ENCODE assay signal across 18 cellular contexts in genomic region chr4:41455215-41455614, GRCh38.
A peak's percentile ranks its signal among the peaks of the same experiment; 100 is the strongest.
DNase-seq lines count a peak whose midpoint lies in the region; ATAC-seq and TF ChIP-seq lines count a peak whose summit lies in the region.
"Had no signal": no experiment of that assay in that cellular context is flagged by ENCODE, and none has a peak within 500 bp of the region (broad histone marks: within the 10 kb centered on the region; RNA-seq: fewer than 3 reads in every experiment).

No MANE protein-coding gene starts in this region.

- DNase-seq in NCI-H1417 (lab: John Stamatoyannopoulos, UW): peak; percentile 53 to 85 (median 57)
- DNase-seq in NCI-H1417 treated with DMSO at 0.1 percent for 48 hours (lab: John Stamatoyannopoulos, UW): no peak
- peak; percentile 38 for DNase-seq in NCI-H1092 (lab: John Stamatoyannopoulos, UW)
- DNase-seq in WTC11 (ENCODE audit: low spot score): no peak
- DNase-seq in neural progenitor cell (ENCODE audit: low spot score): peak; percentile 62
- DNase-seq in NCI-H1694 (lab: John Stamatoyannopoulos, UW): no peak
- no peak for DNase-seq in sciatic nerve (ENCODE audit: low spot score)
- no peak for DNase-seq in EL
- DNase-seq: activated gamma-delta T cell; aorta; CD4-positive, alpha-beta T cell; gastrocnemius medialis; GF-D8; stimulated activated CD4-positive, alpha-beta T cell treated with anti-CD3 and anti-CD28 coated beads, Interleukin-4, amount 100 ng/mL, for 4 hours; transverse colon had no signal

- H3K36me3 Mint-ChIP-seq in WTC11: no peaks in the 10 kb centered on the region
- H3K36me3 Mint-ChIP-seq in neural progenitor cell: no peaks in the 10 kb centered on the region

- H3K4me2 ChIP-seq in neural progenitor cell: peak overlapping the region; percentile 65

- H3K4me1 ChIP-seq in neural progenitor cell: peaks cover 36% of the 10 kb centered on the region
- H3K4me1 ChIP-seq: transverse colon had no signal

- intact Hi-C loops in sciatic nerve (cut with DNase I): no loop called here

- peaks cover 4% of the 10 kb centered on the region for H3K27me3 Mint-ChIP-seq in WTC11 (ENCODE audit: low read depth)
- H3K27me3 Mint-ChIP-seq in neural progenitor cell (ENCODE audit: insufficient read depth, low read depth): no peaks in the 10 kb centered on the region
- H3K27me3 Mint-ChIP-seq: CD4-positive, alpha-beta T cell had no signal

- no peaks in the 10 kb centered on the region for H4K20me1 ChIP-seq in neural progenitor cell (ENCODE audit: low read depth)

- H3K27me3 ChIP-seq in neural progenitor cell: no peaks in the 10 kb centered on the region
- H3K27me3 ChIP-seq: gastrocnemius medialis, transverse colon had no signal

- CTCF ChIA-PET in WTC11 (lab: Charles Lee): interaction anchor here (0.6 to 1.8 kb wide), 3 partner anchors 96 to 190 kb away, joined by 3 to 7 read pairs (median 3); no protein-coding TSS in a partner anchor

- H3K27ac Mint-ChIP-seq in WTC11: no peak overlapping the region; the same call in 1 of the 2 replicates
- no peak overlapping the region for H3K27ac Mint-ChIP-seq in neural progenitor cell
- H3K27ac Mint-ChIP-seq: CD4-positive, alpha-beta T cell; T-helper 1 cell treated with Interleukin-12 subunit alpha and Interleukin-12 subunit beta and Interleukin-4 antibody, amounts not matched to agents 30 μg/mL and 1 μg/mL, for 36 hours had no signal

- no peak overlapping the region for H3K27ac ChIP-seq in neural progenitor cell
- H3K27ac ChIP-seq: gastrocnemius medialis, transverse colon had no signal

- H3K36me3 ChIP-seq in neural progenitor cell: no peaks in the 10 kb centered on the region
- H3K36me3 ChIP-seq: gastrocnemius medialis, transverse colon had no signal

- no peak for TF ChIP-seq CTCF in WTC11 (IDR thresholded peaks at IDR 0.05)
- TF ChIP-seq CTCF in neural progenitor cell (IDR thresholded peaks at IDR 0.05): no peak

- no peak overlapping the region for H3K4me3 Mint-ChIP-seq in WTC11
- peak overlapping the region; percentile 34 for H3K4me3 Mint-ChIP-seq in neural progenitor cell
- H3K4me3 Mint-ChIP-seq: CD4-positive, alpha-beta T cell; mesothelial cell of epicardium; T-helper 1 cell treated with Interleukin-12 subunit alpha and Interleukin-12 subunit beta and Interleukin-4 antibody, amounts not matched to agents 30 μg/mL and 1 μg/mL, for 36 hours had no signal

- H3K9me3 Mint-ChIP-seq in WTC11: no peaks in the 10 kb centered on the region; the same call in 1 of the 2 replicates
- peaks cover 4% of the 10 kb centered on the region for H3K9me3 Mint-ChIP-seq in neural progenitor cell
- H3K9me3 Mint-ChIP-seq: CD4-positive, alpha-beta T cell; T-helper 1 cell treated with Interleukin-12 subunit alpha and Interleukin-12 subunit beta and Interleukin-4 antibody, amounts not matched to agents 30 μg/mL and 1 μg/mL, for 36 hours had no signal

- H3K4me3 ChIP-seq in neural progenitor cell: no peak overlapping the region
- H3K4me3 ChIP-seq: gastrocnemius medialis, transverse colon had no signal

- ATAC-seq in WTC11 (peak; percentile 63), sciatic nerve (no peak)
- ATAC-seq: activated CD4-positive, CD25-positive, alpha-beta regulatory T cell treated with anti-CD3 and anti-CD28 coated beads, Interleukin-2, amount 50 U/mL, for 24 hours; gastrocnemius medialis had no signal

- no peaks in the 10 kb centered on the region for H3K79me2 ChIP-seq in neural progenitor cell (ENCODE audit: low read depth)

- peaks cover 48% of the 10 kb centered on the region for H3K4me1 Mint-ChIP-seq in WTC11
- H3K4me1 Mint-ChIP-seq in neural progenitor cell: peaks cover 40% of the 10 kb centered on the region

- peaks cover 16% of the 10 kb centered on the region for H3F3A ChIP-seq in neural progenitor cell (ENCODE audit: low read depth)

- no peak overlapping the region for H2AFZ ChIP-seq in neural progenitor cell (replicated peaks)

- no peak overlapping the region for H3K9ac ChIP-seq in neural progenitor cell

- no peaks in the 10 kb centered on the region for H3K9me3 ChIP-seq in neural progenitor cell (ENCODE audit: low read depth)
- H3K9me3 ChIP-seq: gastrocnemius medialis, transverse colon had no signal

- POLR2A ChIA-PET in WTC11 (lab: Charles Lee): no interaction called here

TF ChIP-seq in WTC11, 78 proteins besides CTCF, POLR2A, EP300 and RAD21:
- TF ChIP-seq KAT7 (CRISPR knock-in tag; IDR thresholded peaks at IDR 0.05; ENCODE audit: borderline replicate concordance): no peak
- no peak for TF ChIP-seq ATF3 (CRISPR knock-in tag; conservative IDR thresholded peaks at IDR 0.05)
- no peak for TF ChIP-seq E2F1 (CRISPR knock-in tag; IDR thresholded peaks at IDR 0.05)
- no peak for TF ChIP-seq SP1 (CRISPR knock-in tag; conservative IDR thresholded peaks at IDR 0.05)

Comparison
In these comparisons a context has a peak if more than half of its experiments do, and no peak if none do; other contexts are left out.
1. DNase-seq: peak in NCI-H1417 (3 of 3), NCI-H1092 (single experiment) and neural progenitor cell (single experiment); none in NCI-H1417 treated with DMSO at 0.1 percent for 48 hours (single experiment), WTC11 (single experiment), NCI-H1694 (single experiment), sciatic nerve (single experiment) and EL (single experiment).